In the genomic region with DNA sequence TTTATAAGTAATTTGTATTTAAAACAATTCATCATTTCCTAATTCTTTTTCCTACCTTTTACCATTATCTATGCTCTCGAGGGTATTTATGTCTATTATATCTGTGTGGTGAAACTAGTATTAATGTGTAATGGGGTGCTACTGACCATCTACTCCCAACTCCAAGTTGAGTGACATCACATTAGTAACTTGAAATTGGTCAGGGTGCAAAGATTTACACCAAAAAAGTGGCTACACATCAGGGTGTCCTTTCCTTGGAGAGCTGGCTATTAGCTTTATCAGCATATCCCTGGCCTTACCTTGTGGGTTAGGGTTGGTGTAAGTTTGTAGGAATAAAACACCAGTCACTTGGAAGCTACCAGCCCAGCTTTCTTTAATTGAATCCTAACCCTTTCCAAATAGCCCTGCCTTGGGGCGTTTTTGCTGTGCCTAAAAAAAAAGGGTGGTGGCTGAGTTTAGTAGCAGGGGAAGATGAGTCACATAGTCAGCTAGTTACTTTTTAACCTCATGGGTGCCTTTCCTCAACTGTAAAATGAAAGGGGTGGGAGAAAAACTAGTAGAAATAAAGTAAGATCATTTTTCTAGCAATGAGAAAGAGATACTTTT, we compare ENCODE assay signal across 9 cellular contexts.
A peak's percentile ranks its signal among the peaks of the same experiment; 100 is the strongest.
DNase-seq lines count a peak whose midpoint lies in the region; ATAC-seq and TF ChIP-seq lines count a peak whose summit lies in the region.
"Had no signal": no experiment of that assay in that cellular context is flagged by ENCODE, and none has a peak within 500 bp of the region (broad histone marks: within the 10 kb centered on the region; RNA-seq: fewer than 3 reads in every experiment).

No MANE protein-coding gene starts in this region.

- H3K36me3 Mint-ChIP-seq in activated naive CD8-positive, alpha-beta T cell treated with anti-CD3 and anti-CD28 coated beads, Interleukin-2, amount 50 U/mL, for 24 hours (ENCODE audit: low read depth): no peaks in the 10 kb centered on the region

- no peaks in the 10 kb centered on the region for H3K9me3 Mint-ChIP-seq in activated naive CD8-positive, alpha-beta T cell treated with anti-CD3 and anti-CD28 coated beads, Interleukin-2, amount 50 U/mL, for 24 hours

- peaks cover 13% of the 10 kb centered on the region for H3K4me1 Mint-ChIP-seq in activated naive CD8-positive, alpha-beta T cell treated with anti-CD3 and anti-CD28 coated beads, Interleukin-2, amount 50 U/mL, for 24 hours

- H3K27ac Mint-ChIP-seq in activated naive CD8-positive, alpha-beta T cell treated with anti-CD3 and anti-CD28 coated beads, Interleukin-2, amount 50 U/mL, for 24 hours: no peak overlapping the region

- no peak for TF ChIP-seq CTCF in AG09309 (IDR thresholded peaks at IDR 0.05; ENCODE audit: control insufficient read depth, insufficient read depth, low read depth, low read length, missing control alignments)

- H3K4me3 Mint-ChIP-seq in activated naive CD8-positive, alpha-beta T cell treated with anti-CD3 and anti-CD28 coated beads, Interleukin-2, amount 50 U/mL, for 24 hours: no peak overlapping the region

- ATAC-seq in HG02943 (IDR thresholded peaks at IDR 0.05; ENCODE audit: low read depth, unreplicated experiment) (peak; percentile 68), HG02970 (IDR thresholded peaks at IDR 0.05; ENCODE audit: low FRiP score, unreplicated experiment) (no peak), HG02852 (IDR thresholded peaks at IDR 0.05; ENCODE audit: unreplicated experiment) (no peak)
- ATAC-seq in activated naive CD8-positive, alpha-beta T cell treated with anti-CD3 and anti-CD28 coated beads, Interleukin-2, amount 50 U/mL, for 24 hours: peak; percentile 71

- no peaks in the 10 kb centered on the region for H3K27me3 Mint-ChIP-seq in activated naive CD8-positive, alpha-beta T cell treated with anti-CD3 and anti-CD28 coated beads, Interleukin-2, amount 50 U/mL, for 24 hours

- no peak overlapping the region for H3K4me3 ChIP-seq in AG09309 (ENCODE audit: control insufficient read depth, low read depth, low read length)
- H3K4me3 ChIP-seq: skin epidermis had no signal

- DNase-seq in AG09309 (ENCODE audit: low read depth) (peak; percentile 59), kidney tubule cell (ENCODE audit: low spot score) (peak; percentile 82), NCI-H1930 (lab: John Stamatoyannopoulos, UW) (no peak), inferior parietal cortex (ENCODE audit: extremely low spot score) (no peak)
- DNase-seq in activated naive CD8-positive, alpha-beta T cell treated with anti-CD3 and anti-CD28 coated beads, Interleukin-2, amount 50 U/mL, for 24 hours: no peak

Comparison
In these comparisons a context has a peak if more than half of its experiments do, and no peak if none do; other contexts are left out.
1. DNase-seq: peak in AG09309 (single experiment) and kidney tubule cell (single experiment); none in activated naive CD8-positive, alpha-beta T cell treated with anti-CD3 and anti-CD28 coated beads, Interleukin-2, amount 50 U/mL, for 24 hours (single experiment), NCI-H1930 (0 of 2) and inferior parietal cortex (single experiment).
2. ATAC-seq: peak in HG02943 (single experiment) and activated naive CD8-positive, alpha-beta T cell treated with anti-CD3 and anti-CD28 coated beads, Interleukin-2, amount 50 U/mL, for 24 hours (single experiment); none in HG02970 (single experiment) and HG02852 (single experiment).